In the genomic region with DNA sequence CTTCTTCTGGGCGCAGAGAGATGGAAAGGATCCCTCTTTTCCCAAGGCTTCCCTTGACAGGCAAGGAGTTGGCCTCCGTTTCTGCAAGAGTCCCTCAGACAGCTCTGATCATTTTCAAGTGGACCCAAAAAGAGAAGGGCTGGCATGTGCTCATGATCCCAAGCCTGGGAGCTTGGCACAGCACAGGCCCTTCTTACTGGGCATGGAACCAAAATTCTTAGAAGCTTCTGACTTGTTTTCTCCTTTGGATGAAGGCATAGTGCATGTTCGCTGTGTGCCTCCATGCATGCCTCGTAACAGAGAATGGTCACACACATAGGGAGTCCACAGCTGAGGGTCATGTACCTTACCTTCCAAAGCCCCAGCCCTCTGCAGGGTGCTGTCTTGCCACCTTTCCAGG, we compare ENCODE assay signal across 16 cellular contexts.
"Had no signal": no experiment of that assay in that cellular context is flagged by ENCODE, and none has a peak within 500 bp of the region (broad histone marks: within the 10 kb centered on the region; RNA-seq: fewer than 3 reads in every experiment).

No MANE protein-coding gene starts in this region.

- H3K4me3 ChIP-seq: heart left ventricle, prostate gland, spleen, tibial nerve had no signal

- H3K27ac ChIP-seq: spleen, WERI-Rb-1 had no signal

- H3K9me3 Mint-ChIP-seq: nephron had no signal

- H3K27ac Mint-ChIP-seq: activated CD8-positive, alpha-beta memory T cell treated with anti-CD3 and anti-CD28 coated beads, Interleukin-2, amount 10 ng/mL, durations not matched to agents 7 days and 5 days; activated naive CD4-positive, alpha-beta T cell treated with anti-CD3 and anti-CD28 coated beads for 36 hours; activated T-helper 2 cell treated with anti-CD3 and anti-CD28 coated beads, Interferon-gamma antibody, Interleukin-2, Interleukin-4, amounts not matched to agents 10 μg/mL and 5 μg/mL and 100 μg/mL, durations not matched to agents 14 hours and 24 hours and 36 hours; stimulated activated naive CD8-positive, alpha-beta T cell treated with anti-CD3 and anti-CD28 coated beads, Interleukin-15, amount 100 ng/mL, for 72 hours; T-helper 1 cell treated with Interleukin-12 subunit alpha and Interleukin-12 subunit beta and Interleukin-4 antibody, amounts not matched to agents 30 μg/mL and 1 μg/mL, for 36 hours had no signal

- H3K9me3 ChIP-seq: prostate gland, tibial nerve had no signal

- H3K27me3 ChIP-seq: tibial nerve had no signal

- H3K36me3 ChIP-seq: heart left ventricle, prostate gland, spleen, tibial nerve, WERI-Rb-1 had no signal

- H3K4me3 Mint-ChIP-seq: activated CD8-positive, alpha-beta memory T cell treated with anti-CD3 and anti-CD28 coated beads, Interleukin-2, amount 10 ng/mL, durations not matched to agents 7 days and 5 days; activated naive CD4-positive, alpha-beta T cell treated with anti-CD3 and anti-CD28 coated beads for 36 hours; nephron; stimulated activated naive CD8-positive, alpha-beta T cell treated with anti-CD3 and anti-CD28 coated beads, Interleukin-15, amount 100 ng/mL, for 72 hours; T-helper 1 cell treated with Interleukin-12 subunit alpha and Interleukin-12 subunit beta and Interleukin-4 antibody, amounts not matched to agents 30 μg/mL and 1 μg/mL, for 36 hours had no signal

- H3K4me1 Mint-ChIP-seq: activated CD8-positive, alpha-beta memory T cell treated with anti-CD3 and anti-CD28 coated beads, Interleukin-2, amount 10 ng/mL, durations not matched to agents 7 days and 5 days; stimulated activated naive CD8-positive, alpha-beta T cell treated with anti-CD3 and anti-CD28 coated beads, Interleukin-15, amount 100 ng/mL, for 72 hours had no signal

- DNase-seq: activated CD4-positive, alpha-beta T cell treated with anti-CD3 and anti-CD28 coated beads, Interleukin-2, amount 50 U/mL, for 48 hours; activated CD8-positive, alpha-beta memory T cell treated with anti-CD3 and anti-CD28 coated beads, Interleukin-2, amount 10 ng/mL, durations not matched to agents 7 days and 5 days; activated naive CD4-positive, alpha-beta T cell treated with anti-CD3 and anti-CD28 coated beads for 36 hours; activated T-cell treated with anti-CD3 and anti-CD28 coated beads, Interleukin-2, amount 50 U/mL, for 1 hour; effector CD8-positive, alpha-beta T cell; spleen; stimulated activated naive CD8-positive, alpha-beta T cell treated with anti-CD3 and anti-CD28 coated beads, Interleukin-15, amount 100 ng/mL, for 72 hours; WERI-Rb-1 had no signal

- ATAC-seq: activated CD8-positive, alpha-beta memory T cell treated with anti-CD3 and anti-CD28 coated beads, Interleukin-2, amount 10 ng/mL, durations not matched to agents 7 days and 5 days; left colon; stimulated activated naive CD8-positive, alpha-beta T cell treated with anti-CD3 and anti-CD28 coated beads, Interleukin-15, amount 100 ng/mL, for 72 hours had no signal

- H3K27me3 Mint-ChIP-seq: activated CD8-positive, alpha-beta memory T cell treated with anti-CD3 and anti-CD28 coated beads, Interleukin-2, amount 10 ng/mL, durations not matched to agents 7 days and 5 days had no signal

- H3K4me1 ChIP-seq: prostate gland, spleen had no signal

- FAIRE-seq: frontal cortex had no signal
